Comparison of ENCODE assay signal across 11 cellular contexts in genomic region chr5:178237431-178238312, GRCh38. TPM values are rescaled to one million over a fixed set of nuclear protein-coding genes. Genes with fewer than 3 reads are reported as not detected.
DNase-seq lines count a peak whose midpoint lies in the region; ATAC-seq and TF ChIP-seq lines count a peak whose summit lies in the region.
"Had no signal": no experiment of that assay in that cellular context is flagged by ENCODE, and none has a peak within 500 bp of the region (broad histone marks: within the 10 kb centered on the region; RNA-seq: fewer than 3 reads in every experiment).

No MANE protein-coding gene starts in this region.

- H3K27me3 Mint-ChIP-seq in activated naive CD4-positive, alpha-beta T cell treated with anti-CD3 and anti-CD28 coated beads, Interleukin-2, amount 50 U/mL, for 24 hours = no peaks in the 10 kb centered on the region
- H3K27me3 Mint-ChIP-seq in activated CD4-positive, alpha-beta memory T cell treated with anti-CD3 and anti-CD28 coated beads for 36 hours = no peaks in the 10 kb centered on the region
- H3K27me3 Mint-ChIP-seq in immature natural killer cell (ENCODE audit: low read depth in 3 of 3) = peaks cover 2 to 15% (median 7%) of the 10 kb centered on the region in 3 donors
- H3K27me3 Mint-ChIP-seq in stimulated activated naive CD8-positive, alpha-beta T cell treated with anti-CD3 and anti-CD28 coated beads, Interleukin-15, amount 100 ng/mL, for 72 hours = no peaks in the 10 kb centered on the region

- no peak for ATAC-seq in stimulated activated naive CD8-positive, alpha-beta T cell treated with anti-CD3 and anti-CD28 coated beads, Interleukin-15, amount 100 ng/mL, for 72 hours
- ATAC-seq in HG02588 (IDR thresholded peaks at IDR 0.05; ENCODE audit: unreplicated experiment) = no peak
- ATAC-seq: activated CD4-positive, CD25-positive, alpha-beta regulatory T cell treated with anti-CD3 and anti-CD28 coated beads, Interleukin-2, amount 50 U/mL, for 24 hours had no signal

- POLR2A ChIA-PET in activated CD4-positive, alpha-beta memory T cell treated with anti-CD3 and anti-CD28 coated beads for 36 hours (lab: Charles Lee) = interaction anchor here (0.5 to 0.9 kb wide), 2 partner anchors 18 to 33 kb away, joined by 3 to 7 read pairs; partner anchors contain the start of gene HNRNPAB

- no peaks in the 10 kb centered on the region for H3K9me3 Mint-ChIP-seq in activated naive CD4-positive, alpha-beta T cell treated with anti-CD3 and anti-CD28 coated beads, Interleukin-2, amount 50 U/mL, for 24 hours
- H3K9me3 Mint-ChIP-seq in activated CD4-positive, alpha-beta memory T cell treated with anti-CD3 and anti-CD28 coated beads for 36 hours = no peaks in the 10 kb centered on the region
- H3K9me3 Mint-ChIP-seq in immature natural killer cell = no peaks in the 10 kb centered on the region
- no peaks in the 10 kb centered on the region for H3K9me3 Mint-ChIP-seq in stimulated activated naive CD8-positive, alpha-beta T cell treated with anti-CD3 and anti-CD28 coated beads, Interleukin-15, amount 100 ng/mL, for 72 hours

- no peak for DNase-seq in activated naive CD4-positive, alpha-beta T cell treated with Interleukin-2 at 50 U/mL for 16 hours
- no peak for DNase-seq in activated CD4-positive, alpha-beta memory T cell treated with anti-CD3 and anti-CD28 coated beads for 36 hours
- DNase-seq in immature natural killer cell = no peak
- no peak for DNase-seq in stimulated activated naive CD8-positive, alpha-beta T cell treated with anti-CD3 and anti-CD28 coated beads, Interleukin-15, amount 100 ng/mL, for 72 hours
- no peak for DNase-seq in HT-29 (ENCODE audit: low spot score)
- no peak for DNase-seq in brain microvascular endothelial cell
- DNase-seq: BE2C, NCI-H2029 treated with DMSO at 0.1 percent for 48 hours had no signal

- no peak overlapping the region for H3K4me3 ChIP-seq in brain microvascular endothelial cell (ENCODE audit: low read depth, low read length)

- no peaks in the 10 kb centered on the region for H3K36me3 ChIP-seq in brain microvascular endothelial cell (replicated peaks)
- H3K36me3 ChIP-seq: BE2C had no signal

- peak overlapping the region; percentile 35 for H3K27ac Mint-ChIP-seq in activated naive CD4-positive, alpha-beta T cell treated with anti-CD3 and anti-CD28 coated beads, Interleukin-2, amount 50 U/mL, for 24 hours
- H3K27ac Mint-ChIP-seq in activated CD4-positive, alpha-beta memory T cell treated with anti-CD3 and anti-CD28 coated beads for 36 hours = peak overlapping the region; percentile 33
- peak overlapping the region; percentile 91 to 99 (median 96) for H3K27ac Mint-ChIP-seq in immature natural killer cell
- peak overlapping the region; percentile 96 to 97 for H3K27ac Mint-ChIP-seq in stimulated activated naive CD8-positive, alpha-beta T cell treated with anti-CD3 and anti-CD28 coated beads, Interleukin-15, amount 100 ng/mL, for 72 hours

- no peak overlapping the region for H3K4me3 Mint-ChIP-seq in activated naive CD4-positive, alpha-beta T cell treated with anti-CD3 and anti-CD28 coated beads, Interleukin-2, amount 50 U/mL, for 24 hours
- H3K4me3 Mint-ChIP-seq in activated CD4-positive, alpha-beta memory T cell treated with anti-CD3 and anti-CD28 coated beads for 36 hours = no peak overlapping the region
- peak overlapping the region; percentile 58 to 79 (median 73) for H3K4me3 Mint-ChIP-seq in immature natural killer cell
- H3K4me3 Mint-ChIP-seq in stimulated activated naive CD8-positive, alpha-beta T cell treated with anti-CD3 and anti-CD28 coated beads, Interleukin-15, amount 100 ng/mL, for 72 hours = peak overlapping the region; percentile 77 to 85

- H3K4me1 Mint-ChIP-seq in activated naive CD4-positive, alpha-beta T cell treated with anti-CD3 and anti-CD28 coated beads, Interleukin-2, amount 50 U/mL, for 24 hours = peaks cover 46% of the 10 kb centered on the region
- peaks cover 41% of the 10 kb centered on the region for H3K4me1 Mint-ChIP-seq in activated CD4-positive, alpha-beta memory T cell treated with anti-CD3 and anti-CD28 coated beads for 36 hours (ENCODE audit: low read depth)
- peaks cover 75 to 84% of the 10 kb centered on the region in 2 donors for H3K4me1 Mint-ChIP-seq in immature natural killer cell
- H3K4me1 Mint-ChIP-seq in stimulated activated naive CD8-positive, alpha-beta T cell treated with anti-CD3 and anti-CD28 coated beads, Interleukin-15, amount 100 ng/mL, for 72 hours = peaks cover 93% of the 10 kb centered on the region

- no peaks in the 10 kb centered on the region for H3K27me3 ChIP-seq in brain microvascular endothelial cell (replicated peaks)
- H3K27me3 ChIP-seq: BE2C had no signal

- H3K36me3 Mint-ChIP-seq in activated naive CD4-positive, alpha-beta T cell treated with anti-CD3 and anti-CD28 coated beads, Interleukin-2, amount 50 U/mL, for 24 hours = no peaks in the 10 kb centered on the region
- H3K36me3 Mint-ChIP-seq in activated CD4-positive, alpha-beta memory T cell treated with anti-CD3 and anti-CD28 coated beads for 36 hours = no peaks in the 10 kb centered on the region
- H3K36me3 Mint-ChIP-seq in immature natural killer cell = no peaks in the 10 kb centered on the region

- in situ Hi-C loops in brain microvascular endothelial cell (cut with HindIII; ENCODE audit: low pct_ligation_motif_present, low sequenced_read_pairs) = no loop called here

- H3K27ac ChIP-seq in brain microvascular endothelial cell = no peak overlapping the region

- intact Hi-C loops in activated CD4-positive, alpha-beta memory T cell treated with anti-CD3 and anti-CD28 coated beads for 36 hours (cut with micrococcal nuclease) = loop anchor here (5.0 to 10.0 kb wide), 2 partner anchors 317 to 355 kb away; partner anchors contain the start of gene COL23A1

- TF ChIP-seq CTCF in brain microvascular endothelial cell (IDR thresholded peaks at IDR 0.05; ENCODE audit: low read depth, low read length, missing control alignments) = no peak

- CTCF ChIA-PET in activated CD4-positive, alpha-beta memory T cell treated with anti-CD3 and anti-CD28 coated beads for 36 hours (lab: Charles Lee) = no interaction called here

RNA-seq across cellular contexts. Expression of gene PHYKPL, which starts 5.1 kb away (rescaled TPM):
- total RNA-seq in activated CD4-positive, alpha-beta memory T cell treated with anti-CD3 and anti-CD28 coated beads for 36 hours = 10 to 100 TPM; 49.3 to 58.0 TPM
- polyA plus RNA-seq in immature natural killer cell = 10 to 100 TPM; 28.2 to 44.1 (median 33.3) TPM
- total RNA-seq in HT-29 (2014; rRNA removed; shearing (Covaris generic)) = 46.0 and 59.0 TPM in 2 replicates

RNA-seq across cellular contexts. Expression of gene HNRNPAB, which starts 33.3 kb away (rescaled TPM):
- total RNA-seq in activated CD4-positive, alpha-beta memory T cell treated with anti-CD3 and anti-CD28 coated beads for 36 hours = 100 to 1,000 TPM; 313 to 316 TPM
- 100 to 1,000 TPM in 1 of 3 donors, 10 to 100 TPM in 2; 34.4 to 126 (median 62.9) TPM for polyA plus RNA-seq in immature natural killer cell
- 212 and 225 TPM in 2 replicates for total RNA-seq in HT-29 (2014; rRNA removed; shearing (Covaris generic))

RNA-seq across cellular contexts. Expression of gene GMCL2, which starts 50.5 kb away (rescaled TPM):
- not detected for total RNA-seq in activated CD4-positive, alpha-beta memory T cell treated with anti-CD3 and anti-CD28 coated beads for 36 hours
- not detected for polyA plus RNA-seq in immature natural killer cell
- not detected in 2 replicates for total RNA-seq in HT-29 (2014; rRNA removed; shearing (Covaris generic))

Comparison
In these comparisons a context has a peak if more than half of its experiments do, and no peak if none do; other contexts are left out.
1. H3K27ac Mint-ChIP-seq: peak in every context shown above with its lines; median percentile 96 in stimulated activated naive CD8-positive, alpha-beta T cell treated with anti-CD3 and anti-CD28 coated beads, Interleukin-15, amount 100 ng/mL, for 72 hours; 96 in immature natural killer cell; 35 in activated naive CD4-positive, alpha-beta T cell treated with anti-CD3 and anti-CD28 coated beads, Interleukin-2, amount 50 U/mL, for 24 hours; 33 in activated CD4-positive, alpha-beta memory T cell treated with anti-CD3 and anti-CD28 coated beads for 36 hours.
2. H3K4me3 Mint-ChIP-seq: peak in immature natural killer cell (5 of 5) and stimulated activated naive CD8-positive, alpha-beta T cell treated with anti-CD3 and anti-CD28 coated beads, Interleukin-15, amount 100 ng/mL, for 72 hours (2 of 2); none in activated naive CD4-positive, alpha-beta T cell treated with anti-CD3 and anti-CD28 coated beads, Interleukin-2, amount 50 U/mL, for 24 hours (single experiment) and activated CD4-positive, alpha-beta memory T cell treated with anti-CD3 and anti-CD28 coated beads for 36 hours (single experiment).